8 cellular contexts compared by ENCODE assay signal in genomic region chr22:29245626-29246385, GRCh38. TPM values are rescaled to one million over a fixed set of nuclear protein-coding genes. Genes with fewer than 3 reads are reported as not detected.
DNase-seq lines count a peak whose midpoint lies in the region; ATAC-seq, FAIRE-seq and TF ChIP-seq lines count a peak whose summit lies in the region.

No MANE protein-coding gene starts in this region.

- intact Hi-C loops in HepG2 (cut with micrococcal nuclease; ENCODE audit: unreplicated experiment): loop anchor here (1.0 to 5.0 kb wide), 2 partner anchors 44 to 89 kb away; no protein-coding TSS in a partner anchor

- TF ChIP-seq EP300 in HepG2 (IDR thresholded peaks at IDR 0.05; ENCODE audit: low read depth in 2 of 2, low read length in 2 of 2) (0 out of 4 replicates have a peak, but pooled peaks of 1 of the 2 experiments have one; percentile 9), HepG2 (CRISPR knock-in tag; IDR thresholded peaks at IDR 0.05; ENCODE audit: borderline replicate concordance) (no peak)

- FAIRE-seq in HepG2 (lab: Jason Lieb, UNC): peak; percentile 89

- 9% methylated on average over 9 of the region's 11 CpGs for WGBS in HepG2 (ENCODE audit: low lambda C conversion rate)

- peaks cover 16% of the 10 kb centered on the region for H3K4me1 ChIP-seq in HepG2 (ENCODE audit: insufficient read depth, low read length)

- ATAC-seq in GM21423 (IDR thresholded peaks at IDR 0.05; ENCODE audit: unreplicated experiment) (peak; percentile 52), HepG2 (peak; percentile 91), HG03039 (IDR thresholded peaks at IDR 0.05; ENCODE audit: unreplicated experiment) (no peak)

- no peaks in the 10 kb centered on the region for H4K20me1 ChIP-seq in HepG2 (ENCODE audit: insufficient read depth, low read length)

- DNase-seq in AG09319 (ENCODE audit: extremely low read depth, low read depth): no peak
- peak; percentile 39 to 49 for DNase-seq in NCI-H1930 (lab: John Stamatoyannopoulos, UW)
- DNase-seq in activated CD4-positive, CD25-positive, alpha-beta regulatory T cell treated with anti-CD3 and anti-CD28 coated beads, Interleukin-2, amount 50 U/mL, for 72 hours: peak; percentile 71
- peak; percentile 75 for DNase-seq in cerebellar cortex (ENCODE audit: low spot score)
- DNase-seq in HepG2 (ENCODE audit: low spot score): peak; percentile 62
- peak; percentile 49 to 51 (median 50) for DNase-seq in stimulated activated CD4-positive, alpha-beta T cell treated with anti-CD3 and anti-CD28 coated beads, TNF-alpha, amount 100 ng/mL, for 48 hours (ENCODE audit: low read depth in 3 of 3)

- H2AFZ ChIP-seq in HepG2 (ENCODE audit: low read length): no peak overlapping the region

- H3K4me3 ChIP-seq in HepG2 (replicated peaks in 1 of 3; ENCODE audit: insufficient read depth in 1 of 3, low read depth in 2 of 3, low read length in 3 of 3): peak overlapping the region in 1 of 3 experiments; percentile 12; a peak in 1 of 6 replicates

- POLR2A ChIA-PET in HepG2 (lab: Yijun Ruan, JAX): interaction anchor here (1.1 to 1.3 kb wide), 3 partner anchors 21 to 44 kb away, joined by 3 to 5 read pairs (median 4); partner anchors contain the start of gene EMID1

- CTCF ChIA-PET in HepG2 (lab: Yijun Ruan, JAX; ENCODE audit: low intra/inter-chr PET ratio, low total read pairs): interaction anchor here (1.8 to 2.1 kb wide), 3 partner anchors 40 to 91 kb away, joined by 7 to 18 read pairs (median 11); partner anchors contain the start of gene EMID1

- H3K27ac ChIP-seq in HepG2 (ENCODE audit: extremely low read length, insufficient read depth, low read length): no peak overlapping the region

- no peak for TF ChIP-seq POLR2A in HepG2 (IDR thresholded peaks at IDR 0.05; ENCODE audit: insufficient read depth in 1 of 2, low read depth in 2 of 2, low read length in 2 of 2)

- TF ChIP-seq CTCF in AG09319 (IDR thresholded peaks at IDR 0.05; ENCODE audit: low read depth, low read length) (peak; percentile 98), HepG2 (CRISPR knock-in tag; IDR thresholded peaks at IDR 0.05) (peak; percentile 98)

- no peaks in the 10 kb centered on the region for H3K79me2 ChIP-seq in HepG2 (ENCODE audit: insufficient read depth, low read length)

- BruUV-seq in HepG2 (replicated peaks; lab: Mats Ljungman, UMichigan): no TSS peak

- peak overlapping the region; percentile 59 for H3K4me2 ChIP-seq in HepG2 (ENCODE audit: low read depth, low read length)

- H3K9ac ChIP-seq in HepG2 (ENCODE audit: insufficient read depth, low read depth, low read length): no peak overlapping the region

- H3K9me3 ChIP-seq in HepG2 (ENCODE audit: low read length): no peaks in the 10 kb centered on the region

- in situ Hi-C loops in HepG2 (cut with HindIII; ENCODE audit: extremely low pct_ligation_motif_present, low pct_unique_long_range_greater_than_20kb): loop anchor here (5.0 kb wide), 1 partner anchor 44 kb away; no protein-coding TSS in a partner anchor

- TF ChIP-seq RAD21 in HepG2 (CRISPR knock-in tag; IDR thresholded peaks at IDR 0.05): peak; percentile 96

- H3K27me3 ChIP-seq in HepG2 (ENCODE audit: control insufficient read depth in 1 of 2, insufficient read depth in 2 of 2, low read length in 2 of 2): 0 out of 5 replicates have a peak, but pooled peaks cover 0 to 8% of the 10 kb centered on the region in 2 experiments

- H3K36me3 ChIP-seq in HepG2 (replicated peaks in 1 of 2; ENCODE audit: control insufficient read depth in 1 of 2, insufficient read depth in 2 of 2, low read length in 2 of 2): no peaks in the 10 kb centered on the region

TF ChIP-seq in HepG2, 621 proteins besides CTCF, POLR2A, EP300 and RAD21 (continues in another document):
- TF ChIP-seq ZNF619 (CRISPR knock-in tag; IDR thresholded peaks at IDR 0.05): no peak
- no peak for TF ChIP-seq FOSL1 (CRISPR knock-in tag; IDR thresholded peaks at IDR 0.05; ENCODE audit: borderline replicate concordance)
- TF ChIP-seq STAG1 (CRISPR knock-in tag; IDR thresholded peaks at IDR 0.05): peak; percentile 98

RNA-seq across cellular contexts. Expression of gene RHBDD3, which starts 22.0 kb away (rescaled TPM):
- 12.6 and 26.7 TPM in 2 replicates for total RNA-seq in HepG2 (2016; rRNA removed; fragmentation: Illumina TruSeq; extraction: Trizol)
- total RNA-seq in HepG2 (2016; cell fraction: cytosol; rRNA removed; fragmentation: Illumina TruSeq; extraction: Trizol; ENCODE audit: low read depth): 8.3 and 9.2 TPM in 2 replicates
- total RNA-seq in HepG2 (2016; cell fraction: insoluble cytoplasmic fraction; rRNA removed; fragmentation: Illumina TruSeq; extraction: Trizol): 12.3 and 26.7 TPM in 2 replicates
- 16.9 and 21.6 TPM in 2 replicates for total RNA-seq in HepG2 (2016; cell fraction: membrane; rRNA removed; fragmentation: Illumina TruSeq; extraction: Trizol)
- 24.7 and 26.9 TPM in 2 replicates for total RNA-seq in HepG2 (2016; cell fraction: nucleus; rRNA removed; fragmentation: Illumina TruSeq; extraction: Trizol)
- polyA plus RNA-seq in HepG2 (2011; rRNA removed): 12.1 and 21.0 TPM in 2 replicates
- 10.6 and 17.9 TPM in 2 replicates for polyA plus RNA-seq in HepG2 (2011; cell fraction: cytosol; rRNA removed)
- 38.6 and 38.8 TPM in 2 replicates for polyA plus RNA-seq in HepG2 (2011; cell fraction: nucleus; rRNA removed)
- 8.5 and 12.8 TPM in 2 replicates for polyA plus RNA-seq in HepG2 (2012)
- polyA plus RNA-seq in HepG2 (2016; cell fraction: cytosol; fragmentation: Illumina TruSeq; extraction: Trizol; ENCODE audit: low read depth): 6.5 and 10.4 TPM in 2 replicates
- polyA plus RNA-seq in HepG2 (2016; cell fraction: insoluble cytoplasmic fraction; fragmentation: Illumina TruSeq; extraction: Trizol; ENCODE audit: low read depth): 10.8 and 11.3 TPM in 2 replicates
- 11.9 and 12.6 TPM in 2 replicates for polyA plus RNA-seq in HepG2 (2016; cell fraction: membrane; fragmentation: Illumina TruSeq; extraction: Trizol; ENCODE audit: low read depth)
- polyA plus RNA-seq in HepG2 (2016; cell fraction: nucleus; fragmentation: Illumina TruSeq; extraction: Trizol; ENCODE audit: insufficient read depth, low read depth): 59.8 and 60.3 TPM in 2 replicates
- 9.9 and 18.2 TPM in 2 replicates for polyA minus RNA-seq in HepG2 (2011; rRNA and poly(A)+ RNA removed; ENCODE audit: low replicate concordance)
- 5.7 and 7.1 TPM in 2 replicates for polyA minus RNA-seq in HepG2 (2011; cell fraction: cytosol; rRNA and poly(A)+ RNA removed)
- polyA minus RNA-seq in HepG2 (2011; cell fraction: nucleus; rRNA and poly(A)+ RNA removed): 7.7 and 9.3 TPM in 2 replicates

RNA-seq across cellular contexts. Expression of gene EWSR1, which starts 22.3 kb away (rescaled TPM):
- 167 and 211 TPM in 2 replicates for total RNA-seq in HepG2 (2016; rRNA removed; fragmentation: Illumina TruSeq; extraction: Trizol)
- 28.9 and 32.2 TPM in 2 replicates for total RNA-seq in HepG2 (2016; cell fraction: cytosol; rRNA removed; fragmentation: Illumina TruSeq; extraction: Trizol; ENCODE audit: low read depth)
- 146 and 211 TPM in 2 replicates for total RNA-seq in HepG2 (2016; cell fraction: insoluble cytoplasmic fraction; rRNA removed; fragmentation: Illumina TruSeq; extraction: Trizol)
- 47.2 and 49.1 TPM in 2 replicates for total RNA-seq in HepG2 (2016; cell fraction: membrane; rRNA removed; fragmentation: Illumina TruSeq; extraction: Trizol)
- 216 and 251 TPM in 2 replicates for total RNA-seq in HepG2 (2016; cell fraction: nucleus; rRNA removed; fragmentation: Illumina TruSeq; extraction: Trizol)
- 326 and 401 TPM in 2 replicates for polyA plus RNA-seq in HepG2 (2011; rRNA removed)
- 202 and 208 TPM in 2 replicates for polyA plus RNA-seq in HepG2 (2011; cell fraction: cytosol; rRNA removed)
- polyA plus RNA-seq in HepG2 (2011; cell fraction: nucleus; rRNA removed): 687 and 755 TPM in 2 replicates
- 138 and 189 TPM in 2 replicates for polyA plus RNA-seq in HepG2 (2012)
- 22.8 and 25.5 TPM in 2 replicates for polyA plus RNA-seq in HepG2 (2016; cell fraction: cytosol; fragmentation: Illumina TruSeq; extraction: Trizol; ENCODE audit: low read depth)
- polyA plus RNA-seq in HepG2 (2016; cell fraction: insoluble cytoplasmic fraction; fragmentation: Illumina TruSeq; extraction: Trizol; ENCODE audit: low read depth): 183 and 203 TPM in 2 replicates
- polyA plus RNA-seq in HepG2 (2016; cell fraction: membrane; fragmentation: Illumina TruSeq; extraction: Trizol; ENCODE audit: low read depth): 29.2 and 38.3 TPM in 2 replicates
- 477 and 502 TPM in 2 replicates for polyA plus RNA-seq in HepG2 (2016; cell fraction: nucleus; fragmentation: Illumina TruSeq; extraction: Trizol; ENCODE audit: insufficient read depth, low read depth)
- 381 and 574 TPM in 2 replicates for polyA minus RNA-seq in HepG2 (2011; rRNA and poly(A)+ RNA removed; ENCODE audit: low replicate concordance)
- 103 and 111 TPM in 2 replicates for polyA minus RNA-seq in HepG2 (2011; cell fraction: cytosol; rRNA and poly(A)+ RNA removed)
- 302 and 303 TPM in 2 replicates for polyA minus RNA-seq in HepG2 (2011; cell fraction: nucleus; rRNA and poly(A)+ RNA removed)

RNA-seq across cellular contexts. Expression of gene EMID1, which starts 40.1 kb away (rescaled TPM):
- 0.21 and 0.82 TPM in 2 replicates for total RNA-seq in HepG2 (2016; rRNA removed; fragmentation: Illumina TruSeq; extraction: Trizol)
- total RNA-seq in HepG2 (2016; cell fraction: cytosol; rRNA removed; fragmentation: Illumina TruSeq; extraction: Trizol; ENCODE audit: low read depth): 2.7 and 2.8 TPM in 2 replicates
- 0.09 and 0.26 TPM in 2 replicates for total RNA-seq in HepG2 (2016; cell fraction: insoluble cytoplasmic fraction; rRNA removed; fragmentation: Illumina TruSeq; extraction: Trizol)
- total RNA-seq in HepG2 (2016; cell fraction: membrane; rRNA removed; fragmentation: Illumina TruSeq; extraction: Trizol): 1.7 and 2.1 TPM in 2 replicates
- 0.25 and 0.50 TPM in 2 replicates for total RNA-seq in HepG2 (2016; cell fraction: nucleus; rRNA removed; fragmentation: Illumina TruSeq; extraction: Trizol)
- polyA plus RNA-seq in HepG2 (2011; rRNA removed): 0.45 and 0.81 TPM in 2 replicates
- polyA plus RNA-seq in HepG2 (2011; cell fraction: cytosol; rRNA removed): 0.37 and 1.1 TPM in 2 replicates
- 2.1 and 2.4 TPM in 2 replicates for polyA plus RNA-seq in HepG2 (2011; cell fraction: nucleus; rRNA removed)
- 0.46 and 0.72 TPM in 2 replicates for polyA plus RNA-seq in HepG2 (2012)
- polyA plus RNA-seq in HepG2 (2016; cell fraction: cytosol; fragmentation: Illumina TruSeq; extraction: Trizol; ENCODE audit: low read depth): 2.6 and 3.8 TPM in 2 replicates
- polyA plus RNA-seq in HepG2 (2016; cell fraction: insoluble cytoplasmic fraction; fragmentation: Illumina TruSeq; extraction: Trizol; ENCODE audit: low read depth): 0.25 and 0.50 TPM in 2 replicates
- polyA plus RNA-seq in HepG2 (2016; cell fraction: membrane; fragmentation: Illumina TruSeq; extraction: Trizol; ENCODE audit: low read depth): 1.4 and 2.2 TPM in 2 replicates
- polyA plus RNA-seq in HepG2 (2016; cell fraction: nucleus; fragmentation: Illumina TruSeq; extraction: Trizol; ENCODE audit: insufficient read depth, low read depth): 1.0 TPM in 2 replicates
- polyA minus RNA-seq in HepG2 (2011; rRNA and poly(A)+ RNA removed; ENCODE audit: low replicate concordance): 0.09 and 2.4 TPM in 2 replicates
- polyA minus RNA-seq in HepG2 (2011; cell fraction: cytosol; rRNA and poly(A)+ RNA removed): not detected in 2 replicates
- 0.99 and 1.3 TPM in 2 replicates for polyA minus RNA-seq in HepG2 (2011; cell fraction: nucleus; rRNA and poly(A)+ RNA removed)
